1 cellular context compared by ENCODE assay signal in genomic region chr22:27416553-27417427, GRCh38.
A peak's percentile ranks its signal among the peaks of the same experiment; 100 is the strongest.
TF ChIP-seq lines count a peak whose summit lies in the region.

No MANE protein-coding gene starts in this region.

TF ChIP-seq in HEK293, 187 proteins besides CTCF, POLR2A, EP300 and RAD21 (continued from another document):
- TF ChIP-seq ZBTB26 (tag by site-specific recombination; optimal IDR thresholded peaks at IDR 0.05) (no peak), KLF9 (tag by site-specific recombination; IDR thresholded peaks at IDR 0.05; ENCODE audit: low read depth) (no peak), BCL11B (tag by site-specific recombination; IDR thresholded peaks at IDR 0.05; ENCODE audit: low read depth) (no peak), YY2 (tag by site-specific recombination; IDR thresholded peaks at IDR 0.05) (0 out of 2 replicates have a peak, but pooled peaks have one; percentile 52), ZBTB8A (tag by site-specific recombination; IDR thresholded peaks at IDR 0.05) (peak; percentile 76), ZNF335 (tag by site-specific recombination; conservative IDR thresholded peaks at IDR 0.05) (peak; percentile 65), ZNF155 (tag by site-specific recombination; IDR thresholded peaks at IDR 0.05) (no peak), ZFP69B (tag by site-specific recombination; IDR thresholded peaks at IDR 0.05) (peak; percentile 89), ZIC2 (tag by site-specific recombination; IDR thresholded peaks at IDR 0.05) (peak; percentile 88), ZNF596 (tag by site-specific recombination; IDR thresholded peaks at IDR 0.05) (no peak), ZNF48 (tag by site-specific recombination; IDR thresholded peaks at IDR 0.05) (no peak), GLIS2 (tag by site-specific recombination; IDR thresholded peaks at IDR 0.05) (peak; percentile 44; the same call in 1 of the 2 replicates), ZBTB49 (tag by site-specific recombination; IDR thresholded peaks at IDR 0.05; ENCODE audit: low read depth) (no peak), ZNF221 (tag by site-specific recombination; IDR thresholded peaks at IDR 0.05; ENCODE audit: borderline replicate concordance) (no peak), ZNF639 (tag by site-specific recombination; IDR thresholded peaks at IDR 0.05) (no peak), ZNF626 (tag by site-specific recombination; IDR thresholded peaks at IDR 0.05) (no peak), ZNF580 (tag by site-specific recombination; IDR thresholded peaks at IDR 0.05) (0 out of 2 replicates have a peak, but pooled peaks have one; percentile 60), ZNF398 (tag by site-specific recombination; IDR thresholded peaks at IDR 0.05) (peak; percentile 88)
